ENCODE assay signal across 13 cellular contexts in the genomic region with DNA sequence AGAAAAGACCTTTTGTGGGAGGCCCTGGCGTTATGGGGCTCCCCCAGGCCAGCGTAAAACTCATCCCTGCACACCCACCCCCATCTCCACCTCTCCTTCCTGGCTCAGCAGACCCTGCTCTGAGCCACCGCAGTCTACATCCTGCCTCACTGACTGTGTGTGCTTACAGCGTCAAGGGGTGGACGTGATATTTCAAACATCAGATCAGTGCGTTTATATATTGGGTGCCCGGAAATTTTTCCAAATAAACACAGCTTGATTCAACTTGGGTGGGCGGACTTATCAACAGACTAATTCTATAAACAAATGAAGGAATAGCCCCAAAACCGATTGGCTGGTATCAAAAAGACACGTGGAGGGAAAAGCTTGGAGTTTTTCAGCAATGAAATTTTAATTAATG. TPM values are rescaled to one million over a fixed set of nuclear protein-coding genes. Genes with fewer than 3 reads are reported as not detected.
A peak's percentile ranks its signal among the peaks of the same experiment; 100 is the strongest.
DNase-seq lines count a peak whose midpoint lies in the region; ATAC-seq and TF ChIP-seq lines count a peak whose summit lies in the region.
"Had no signal": no experiment of that assay in that cellular context is flagged by ENCODE, and none has a peak within 500 bp of the region (broad histone marks: within the 10 kb centered on the region; RNA-seq: fewer than 3 reads in every experiment).

No MANE protein-coding gene starts in this region.

- H3K27me3 ChIP-seq in HUES6 (ENCODE audit: control insufficient read depth, insufficient read depth, low read length) (peaks cover 90% of the 10 kb centered on the region), brain microvascular endothelial cell (replicated peaks) (no peaks in the 10 kb centered on the region), testis (no peaks in the 10 kb centered on the region)

- DNase-seq in brain microvascular endothelial cell = peak; percentile 83
- peak; percentile 77 for DNase-seq in left kidney (ENCODE audit: low read depth, low spot score)
- no peak for DNase-seq in testis
- no peak for DNase-seq in stimulated activated CD4-positive, alpha-beta T cell treated with anti-CD3 and anti-CD28 coated beads, Interleukin-2, amount 100 ng/mL, for 48 hours
- no peak for DNase-seq in midbrain (lab: John Stamatoyannopoulos, UW)
- DNase-seq: NCI-H187 treated with DMSO at 0.1 percent for 48 hours, nucleus accumbens had no signal

- ATAC-seq in esophagus mucosa = no peak
- ATAC-seq in HG03342 (IDR thresholded peaks at IDR 0.05; ENCODE audit: unreplicated experiment) = no peak

- H3K9me3 ChIP-seq in HUES6 (ENCODE audit: control insufficient read depth, insufficient read depth, low read depth, low read length) (no peaks in the 10 kb centered on the region), testis (no peaks in the 10 kb centered on the region)

- H3K4me1 ChIP-seq in HUES6 (ENCODE audit: control insufficient read depth, insufficient read depth, low read length) (peaks cover 31% of the 10 kb centered on the region), testis (peaks cover 8% of the 10 kb centered on the region)

- no peak overlapping the region for H3K27ac ChIP-seq in HUES6 (ENCODE audit: low read depth, low read length)
- H3K27ac ChIP-seq in brain microvascular endothelial cell = peak overlapping the region; percentile 95
- peak overlapping the region; percentile 73 to 77 for H3K27ac ChIP-seq in testis

- TF ChIP-seq POLR2A in testis (IDR thresholded peaks at IDR 0.05) = no peak

- WGBS in testis, 2 donors = 29 to 39% methylated on average over 10 of the region's 10 CpGs

- intact Hi-C loops in testis (cut with DNase I; ENCODE audit: low total_unique reads) = no loop called here

- H3K36me3 ChIP-seq in HUES6 (ENCODE audit: control insufficient read depth, insufficient read depth, low read length) (no peaks in the 10 kb centered on the region), brain microvascular endothelial cell (replicated peaks) (peaks cover 15% of the 10 kb centered on the region), testis (ENCODE audit: low read depth, missing control alignments) (no peaks in the 10 kb centered on the region)

- in situ Hi-C loops in brain microvascular endothelial cell (cut with HindIII; ENCODE audit: low pct_ligation_motif_present, low sequenced_read_pairs) = loop anchor here (25.0 kb wide), 1 partner anchor 184 kb away; no protein-coding TSS in a partner anchor

- peak overlapping the region; percentile 64 for H3K4me3 ChIP-seq in HUES6 (ENCODE audit: low read depth, low read length)
- H3K4me3 ChIP-seq in brain microvascular endothelial cell (ENCODE audit: low read depth, low read length) = peak overlapping the region; percentile 76
- H3K4me3 ChIP-seq in testis = peak overlapping the region in 1 of 2 donors; percentile 49

- no peak overlapping the region for H3K9ac ChIP-seq in HUES6 (ENCODE audit: low read length)

- TF ChIP-seq CTCF in brain microvascular endothelial cell (IDR thresholded peaks at IDR 0.05; ENCODE audit: low read depth, low read length, missing control alignments) (no peak), testis (IDR thresholded peaks at IDR 0.05) (no peak)

RNA-seq across cellular contexts. Expression of a gene that starts 0.3 kb away (rescaled TPM):
- total RNA-seq in testis (1 to 10 TPM; 4.6 to 5.9 TPM), esophagus mucosa (0.08 TPM)
- polyA plus RNA-seq in testis (ENCODE audit: insufficient read depth, low read depth, low replicate concordance) = 1.4 TPM
- total RNA-seq: activated T-helper 1 cell treated with anti-CD3 and anti-CD28 coated beads, Interleukin-12 subunit alpha, Interleukin-12 subunit beta, Interleukin-2, Interleukin-4 antibody, amounts not matched to agents 30 ng/mL and 10 ng/mL and 1 ng/mL, durations not matched to agents 14 hours and 24 hours and 36 hours; subcutaneous adipose tissue had no signal
- polyA plus RNA-seq: IgD-negative memory B cell had no signal

RNA-seq across cellular contexts. Expression of a gene that starts 11.4 kb away (rescaled TPM):
- total RNA-seq in testis (10 to 100 TPM in 1 of 2 donors, 1 to 10 TPM in 1; 7.6 to 11.2 TPM), esophagus mucosa (0.28 TPM)
- 3.9 TPM for polyA plus RNA-seq in testis (ENCODE audit: insufficient read depth, low read depth, low replicate concordance)
- total RNA-seq: activated T-helper 1 cell treated with anti-CD3 and anti-CD28 coated beads, Interleukin-12 subunit alpha, Interleukin-12 subunit beta, Interleukin-2, Interleukin-4 antibody, amounts not matched to agents 30 ng/mL and 10 ng/mL and 1 ng/mL, durations not matched to agents 14 hours and 24 hours and 36 hours had no signal
- polyA plus RNA-seq: IgD-negative memory B cell had no signal

RNA-seq across cellular contexts. Expression of a gene that starts 23.0 kb away (rescaled TPM):
- total RNA-seq in testis (10 to 100 TPM; 45.0 to 55.6 TPM), esophagus mucosa (11.2 TPM)
- polyA plus RNA-seq in testis (ENCODE audit: insufficient read depth, low read depth, low replicate concordance) = 42.2 TPM

Comparison
In these comparisons a context has a peak if more than half of its experiments do, and no peak if none do; other contexts are left out.
1. DNase-seq: peak in brain microvascular endothelial cell (single experiment) and left kidney (single experiment); none in testis (single experiment), stimulated activated CD4-positive, alpha-beta T cell treated with anti-CD3 and anti-CD28 coated beads, Interleukin-2, amount 100 ng/mL, for 48 hours (0 of 2) and midbrain (single experiment).